ENCODE assay signal across 8 cellular contexts in the genomic region with DNA sequence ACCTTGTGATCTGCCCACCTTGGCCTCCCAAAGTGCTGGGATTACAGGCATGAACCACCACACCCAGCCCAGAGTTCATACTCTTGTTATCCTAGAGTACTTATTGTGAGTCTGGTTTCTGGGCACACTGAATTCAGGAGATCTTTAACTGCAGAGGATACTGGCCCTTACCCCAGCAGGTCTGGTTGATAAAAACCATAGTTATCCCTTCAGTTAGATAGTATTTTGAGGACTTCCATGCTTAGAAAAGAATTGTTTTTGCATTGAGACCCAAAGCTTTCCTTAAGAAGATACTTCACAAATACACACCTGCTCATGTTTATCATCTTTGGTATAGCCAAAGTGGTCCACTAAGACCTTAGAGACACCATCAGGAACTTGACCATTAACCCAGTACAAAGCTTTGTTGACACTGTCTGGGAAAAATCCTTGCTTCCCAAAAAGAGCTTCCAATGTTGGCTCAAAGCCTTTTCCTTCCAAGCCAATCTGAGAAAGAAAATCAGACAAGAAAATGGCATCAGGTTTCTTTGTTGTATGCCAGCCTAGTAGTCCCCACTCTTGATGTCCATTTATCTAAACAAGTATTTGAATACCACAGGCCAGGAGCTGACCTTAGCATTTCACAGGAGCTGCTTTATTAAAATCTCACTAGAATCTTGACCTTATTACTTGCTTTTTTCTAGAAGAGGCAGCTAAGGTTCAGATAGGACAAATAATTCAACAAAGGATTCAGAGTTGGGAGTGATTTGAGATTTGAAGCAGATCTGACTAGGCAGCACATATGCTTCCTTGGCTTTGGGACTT. TPM values are rescaled to one million over a fixed set of nuclear protein-coding genes. Genes with fewer than 3 reads are reported as not detected.
"Had no signal": no experiment of that assay in that cellular context is flagged by ENCODE, and none has a peak within 500 bp of the region (broad histone marks: within the 10 kb centered on the region; RNA-seq: fewer than 3 reads in every experiment).

No MANE protein-coding gene starts in this region.

- H3K4me2 ChIP-seq: GM23338 had no signal

- H3K9me3 Mint-ChIP-seq: GM23338, H9, IgD-negative memory B cell had no signal

- H3K4me3 ChIP-seq: GM23338 had no signal

- H3K27ac Mint-ChIP-seq: GM23338, H9, IgD-negative memory B cell had no signal

- DNase-seq: HCEC 1CT had no signal

- H2AFZ ChIP-seq: GM23338 had no signal

- FAIRE-seq: H1, H54, HTR-8/SVneo had no signal

- H3K4me1 Mint-ChIP-seq: GM23338, H9, IgD-negative memory B cell had no signal

- H3K36me3 Mint-ChIP-seq: IgD-negative memory B cell had no signal

- H3K4me3 Mint-ChIP-seq: GM23338, H9, IgD-negative memory B cell had no signal

RNA-seq across cellular contexts. Expression of a gene that starts 17.2 kb away (rescaled TPM):
- total RNA-seq: HT-29 had no signal
- polyA plus RNA-seq: IgD-negative memory B cell had no signal
